Comparison of ENCODE assay signal across 8 cellular contexts in the genomic region with DNA sequence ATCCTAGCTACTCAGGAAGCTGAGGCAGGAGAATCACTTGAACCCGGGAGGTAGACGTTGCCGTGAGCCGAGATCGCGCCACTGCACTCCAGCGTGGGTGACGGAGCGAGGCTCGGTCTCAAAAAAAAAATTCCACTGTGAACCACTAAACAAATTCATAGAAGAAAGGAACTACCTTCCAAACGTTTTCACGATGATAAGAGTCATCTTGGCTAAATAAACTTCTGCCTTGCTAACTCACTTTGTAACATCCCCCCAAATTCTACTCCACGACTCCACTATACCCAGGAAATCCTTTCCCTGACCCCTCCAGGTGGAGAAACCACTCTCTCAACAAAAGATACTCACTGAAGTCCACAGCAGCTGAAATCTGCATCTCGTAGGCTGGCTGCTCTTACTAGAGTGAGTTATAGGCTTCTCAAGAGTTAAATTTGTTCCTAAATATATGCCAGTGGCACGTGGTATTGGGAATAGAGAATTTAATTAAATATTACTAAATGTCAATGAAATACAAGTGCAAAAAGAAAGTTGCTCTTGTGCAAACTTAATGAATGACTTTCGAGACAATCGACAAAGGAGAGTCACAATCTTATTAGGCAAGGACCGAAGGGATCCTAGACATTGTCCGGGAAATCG. TPM values are rescaled to one million over a fixed set of nuclear protein-coding genes. Genes with fewer than 3 reads are reported as not detected.
DNase-seq lines count a peak whose midpoint lies in the region; ATAC-seq, FAIRE-seq and TF ChIP-seq lines count a peak whose summit lies in the region.

No MANE protein-coding gene starts in this region.

- ATAC-seq in K562 (no peak), GM18868 (IDR thresholded peaks at IDR 0.05; ENCODE audit: unreplicated experiment) (no peak), GM19452 (IDR thresholded peaks at IDR 0.05; ENCODE audit: unreplicated experiment) (no peak)

- WGBS in K562 (ENCODE audit: insufficient coverage, low coverage, missing lambda C conversion rate): 11% methylated on average over 20 of the region's 20 CpGs

- H3K27me3 ChIP-seq in ACC112 (ENCODE audit: insufficient read depth, low read length) (no peaks in the 10 kb centered on the region), K562 (ENCODE audit: control insufficient read depth in 2 of 2, insufficient read depth in 2 of 2, low read length in 2 of 2) (no peaks in the 10 kb centered on the region), mucosa of rectum (ENCODE audit: control insufficient read depth in 2 of 2, insufficient read depth in 2 of 2, low read length in 2 of 2) (no peaks in the 10 kb centered on the region)

- CTCF ChIA-PET in K562 (lab: Yijun Ruan, JAX; ENCODE audit: low intra/inter-chr PET ratio): no interaction called here

- no peak for DNase-seq in HFF-Myc (ENCODE audit: extremely low read depth, low read depth)
- DNase-seq in K562 (ENCODE audit: extremely low read depth in 1 of 4, low spot score in 3 of 4): peak in 1 of 4 experiments; percentile 34
- DNase-seq in T1000 (lab: John Stamatoyannopoulos, UW): no peak
- no peak for DNase-seq in HT-29 (ENCODE audit: low spot score)

- H3K9me3 ChIP-seq in K562 (replicated peaks; ENCODE audit: control insufficient read depth, insufficient read depth, low read depth, low read length) (no peaks in the 10 kb centered on the region), mucosa of rectum (ENCODE audit: control insufficient read depth in 2 of 2, low read length in 2 of 2) (no peaks in the 10 kb centered on the region)

- in situ Hi-C loops in K562 (cut with MboI): no loop called here

- TF ChIP-seq POLR2A in K562 (conservative IDR thresholded peaks at IDR 0.05): no peak

- BruUV-seq in K562 (replicated peaks; lab: Mats Ljungman, UMichigan): no TSS peak

- POLR2A ChIA-PET in K562 (lab: Yijun Ruan, JAX): interaction anchor here (0.6 to 6.3 kb wide), 5 partner anchors 11 to 67 kb away, joined by 3 to 42 read pairs (median 3); no protein-coding TSS in a partner anchor

- peaks cover 29% of the 10 kb centered on the region for H3K79me2 ChIP-seq in ACC112 (ENCODE audit: control insufficient read depth, insufficient read depth, low read length, unreplicated experiment)
- H3K79me2 ChIP-seq in K562 (ENCODE audit: control insufficient read depth, insufficient read depth, low read length): peaks cover 39% of the 10 kb centered on the region

- peak overlapping the region; percentile 98 for H3K4me2 ChIP-seq in K562 (ENCODE audit: insufficient read depth, low read length)

- H3K9ac ChIP-seq in K562 (ENCODE audit: insufficient read depth in 1 of 2, low read depth in 2 of 2, low read length in 2 of 2) (peak overlapping the region; percentile 95 to 98), mucosa of rectum (ENCODE audit: low read depth in 1 of 2, low read length in 2 of 2) (peak overlapping the region in 1 of 2 donors; percentile 6)

- H3K9me1 ChIP-seq in K562 (ENCODE audit: control insufficient read depth, insufficient read depth, low read length): no peaks in the 10 kb centered on the region

- peaks cover 18% of the 10 kb centered on the region for H3K4me1 ChIP-seq in ACC112 (ENCODE audit: control insufficient read depth, insufficient read depth, low read length, unreplicated experiment)
- H3K4me1 ChIP-seq in K562 (replicated peaks in 1 of 2; ENCODE audit: control insufficient read depth in 2 of 2, insufficient read depth in 2 of 2, low read length in 2 of 2): peaks cover 27 to 50% of the 10 kb centered on the region in 2 experiments
- peaks cover 9 to 17% of the 10 kb centered on the region in 2 donors for H3K4me1 ChIP-seq in mucosa of rectum (ENCODE audit: control insufficient read depth in 2 of 2, insufficient read depth in 2 of 2, low read length in 2 of 2)

- FAIRE-seq in K562 (lab: Jason Lieb, UNC): peak; percentile 64

- no peak for TF ChIP-seq CTCF in HFF-Myc (IDR thresholded peaks at IDR 0.05; ENCODE audit: low read depth, low read length, missing control alignments)
- TF ChIP-seq CTCF in K562 (IDR thresholded peaks at IDR 0.05 in 2 of 3, conservative IDR thresholded peaks at IDR 0.05 in 1 of 3; ENCODE audit: insufficient read depth in 2 of 3, low read depth in 1 of 3, low read length in 3 of 3): no peak

- H3K4me3 ChIP-seq in ACC112 (ENCODE audit: low read depth, low read length) (peak overlapping the region; percentile 92), HFF-Myc (replicated peaks; ENCODE audit: low read depth, low read length) (peak overlapping the region; percentile 73), K562 (peak overlapping the region; percentile 99), mucosa of rectum (ENCODE audit: low read length in 2 of 2) (peak overlapping the region; percentile 28 to 88)

- H3K36me3 ChIP-seq in ACC112 (ENCODE audit: insufficient read depth, low read length): no peaks in the 10 kb centered on the region
- H3K36me3 ChIP-seq in K562 (ENCODE audit: control insufficient read depth, insufficient read depth, low read length): peaks cover 10% of the 10 kb centered on the region; the same call in 1 of the 3 replicates
- H3K36me3 ChIP-seq in mucosa of rectum (ENCODE audit: control insufficient read depth in 2 of 2, insufficient read depth in 2 of 2, low read length in 2 of 2): no peaks in the 10 kb centered on the region

- no peak for TF ChIP-seq RAD21 in K562 (CRISPR knock-in tag; conservative IDR thresholded peaks at IDR 0.05 in 1 of 2, IDR thresholded peaks at IDR 0.05 in 1 of 2)

- H3K27ac ChIP-seq in ACC112 (ENCODE audit: low read depth, low read length) (peak overlapping the region; percentile 1; the same call in 1 of the 2 replicates), K562 (ENCODE audit: extremely low read depth, low read depth, low read length) (peak overlapping the region; percentile 50), mucosa of rectum (ENCODE audit: low read depth in 2 of 2, low read length in 2 of 2) (no peak overlapping the region)

- H4K20me1 ChIP-seq in K562 (replicated peaks; ENCODE audit: control insufficient read depth, insufficient read depth, low read length): peaks cover 4% of the 10 kb centered on the region; the same call in 1 of the 2 replicates

- no peak for TF ChIP-seq EP300 in K562 (IDR thresholded peaks at IDR 0.05; ENCODE audit: low read length)

- intact Hi-C loops in K562 (cut with micrococcal nuclease): loop anchor here (10.0 kb wide), 1 partner anchor 201 kb away; a partner anchor contains a TSS

- H2AFZ ChIP-seq in ACC112 (ENCODE audit: low read length, unreplicated experiment): peak overlapping the region; percentile 4
- H2AFZ ChIP-seq in K562 (ENCODE audit: low read depth, low read length): peak overlapping the region; percentile 80

TF ChIP-seq in K562, 482 proteins besides CTCF, POLR2A, EP300 and RAD21 (continues in another document):
- TF ChIP-seq ZFP30 (CRISPR knock-in tag; IDR thresholded peaks at IDR 0.05; ENCODE audit: borderline replicate concordance) (no peak), SMARCA5 (IDR thresholded peaks at IDR 0.05) (0 out of 2 replicates have a peak, but pooled peaks have one; percentile 13), CCAR2 (IDR thresholded peaks at IDR 0.05; ENCODE audit: low read depth, low read length) (no peak), SRSF9 (IDR thresholded peaks at IDR 0.05; ENCODE audit: borderline replicate concordance, low read depth, low read length) (no peak), PML (IDR thresholded peaks at IDR 0.05; ENCODE audit: low read length) (no peak), MTA1 (IDR thresholded peaks at IDR 0.05; ENCODE audit: borderline replicate concordance) (no peak), ZNF79 (CRISPR knock-in tag; IDR thresholded peaks at IDR 0.05; ENCODE audit: low read depth) (no peak)
- TF ChIP-seq, protein P1, sequence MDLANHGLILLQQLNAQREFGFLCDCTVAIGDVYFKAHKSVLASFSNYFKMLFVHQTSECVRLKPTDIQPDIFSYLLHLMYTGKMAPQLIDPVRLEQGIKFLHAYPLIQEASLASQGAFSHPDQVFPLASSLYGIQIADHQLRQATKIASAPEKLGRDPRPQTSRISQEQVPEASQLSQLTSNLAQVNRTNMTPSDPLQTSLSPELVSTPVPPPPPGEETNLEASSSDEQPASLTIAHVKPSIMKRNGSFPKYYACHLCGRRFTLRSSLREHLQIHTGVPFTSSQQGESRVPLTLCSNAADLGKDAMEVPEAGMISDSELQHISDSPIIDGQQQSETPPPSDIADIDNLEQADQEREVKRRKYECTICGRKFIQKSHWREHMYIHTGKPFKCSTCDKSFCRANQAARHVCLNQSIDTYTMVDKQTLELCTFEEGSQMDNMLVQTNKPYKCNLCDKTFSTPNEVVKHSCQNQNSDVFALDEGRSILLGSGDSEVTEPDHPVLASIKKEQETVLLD (IDR thresholded peaks at IDR 0.05): 0 out of 2 replicates have a peak, but pooled peaks have one; percentile 45
- TF ChIP-seq, protein P2, sequence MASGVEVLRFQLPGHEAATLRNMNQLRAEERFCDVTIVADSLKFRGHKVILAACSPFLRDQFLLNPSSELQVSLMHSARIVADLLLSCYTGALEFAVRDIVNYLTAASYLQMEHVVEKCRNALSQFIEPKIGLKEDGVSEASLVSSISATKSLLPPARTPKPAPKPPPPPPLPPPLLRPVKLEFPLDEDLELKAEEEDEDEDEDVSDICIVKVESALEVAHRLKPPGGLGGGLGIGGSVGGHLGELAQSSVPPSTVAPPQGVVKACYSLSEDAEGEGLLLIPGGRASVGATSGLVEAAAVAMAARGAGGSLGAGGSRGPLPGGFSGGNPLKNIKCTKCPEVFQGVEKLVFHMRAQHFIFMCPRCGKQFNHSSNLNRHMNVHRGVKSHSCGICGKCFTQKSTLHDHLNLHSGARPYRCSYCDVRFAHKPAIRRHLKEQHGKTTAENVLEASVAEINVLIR (CRISPR knock-in tag; IDR thresholded peaks at IDR 0.05): no peak

RNA-seq across cellular contexts. Expression of a gene that starts 1.6 kb away (rescaled TPM):
- 354 and 727 TPM in 2 replicates for total RNA-seq in K562 (2011; cell fraction: chromatin; rRNA removed; ENCODE audit: low replicate concordance)
- total RNA-seq in K562 (2011; cell fraction: nucleolus; rRNA removed): 159 and 162 TPM in 2 replicates
- 250 and 342 TPM in 2 replicates for total RNA-seq in K562 (2011; cell fraction: nucleoplasm; rRNA removed)
- total RNA-seq in K562 (2014; rRNA removed) (90.0 and 141 TPM in 2 replicates), K562 (2014; rRNA removed; fragmentation: Illumina TruSeq; extraction: Trizol) (112 and 113 TPM in 2 replicates), K562 (2015; rRNA removed; fragmentation: Illumina TruSeq; extraction: Trizol) (96.8 and 103 TPM in 2 replicates), K562 (2021) (161 and 162 TPM in 2 replicates)
- polyA plus RNA-seq in K562 (2011; rRNA removed) (65.7 and 70.5 TPM in 2 replicates), K562 (2014; fragmentation: Illumina TruSeq; extraction: Trizol) (112 and 138 TPM in 2 replicates), K562 (2014; fragmentation: Nextera tagmentation; extraction: Ambion mirVana) (10 to 100 TPM in 1 of 2 experiments, 1 to 10 TPM in 1; 8.4 to 12.6 TPM), K562 (2014; rRNA removed) (79.2 and 80.5 TPM in 2 replicates)
- polyA plus RNA-seq in K562 (2011; cell fraction: cytosol; rRNA removed): 23.9 and 71.9 TPM in 2 replicates
- 147 and 175 TPM in 2 replicates for polyA plus RNA-seq in K562 (2011; cell fraction: nucleus; rRNA removed)
- 83.7 and 98.2 TPM in 2 replicates for polyA plus RNA-seq in K562 (2012)
- 52.0 and 61.9 TPM in 2 replicates for polyA minus RNA-seq in K562 (2011; rRNA and poly(A)+ RNA removed)
- polyA minus RNA-seq in K562 (2011; cell fraction: cytosol; rRNA and poly(A)+ RNA removed): 42.7 and 48.1 TPM in 2 replicates
- polyA minus RNA-seq in K562 (2011; cell fraction: nucleus; rRNA and poly(A)+ RNA removed): 73.9 and 81.9 TPM in 2 replicates
- 219 and 240 TPM in 2 replicates for total RNA-seq in HT-29 (2014; rRNA removed; shearing (Covaris generic))

Comparison
In these comparisons a context has a peak if more than half of its experiments do, and no peak if none do; other contexts are left out.
1. H3K27ac ChIP-seq: peak in ACC112 (single experiment) and K562 (single experiment); none in mucosa of rectum (0 of 2).
2. Peak in every context shown above with its lines, with median percentiles within 50 percentile points of each other: H3K4me3 ChIP-seq.